ENCODE assay signal across 18 cellular contexts in genomic region chr1:212853658-212854057, GRCh38. TPM values are rescaled to one million over a fixed set of nuclear protein-coding genes. Genes with fewer than 3 reads are reported as not detected.
A peak's percentile ranks its signal among the peaks of the same experiment; 100 is the strongest.
DNase-seq lines count a peak whose midpoint lies in the region; ATAC-seq and TF ChIP-seq lines count a peak whose summit lies in the region.
"Had no signal": no experiment of that assay in that cellular context is flagged by ENCODE, and none has a peak within 500 bp of the region (broad histone marks: within the 10 kb centered on the region; RNA-seq: fewer than 3 reads in every experiment).

No MANE protein-coding gene starts in this region.

- DNase-seq in NCI-H1105 treated with DMSO at 0.1 percent for 48 hours (lab: John Stamatoyannopoulos, UW), result peak; percentile 2
- no peak for DNase-seq in NCI-H1105 (lab: John Stamatoyannopoulos, UW)
- DNase-seq in colonic mucosa, result peak; percentile 77
- peak; percentile 88 for DNase-seq in mucosa of gallbladder (ENCODE audit: low spot score)
- no peak for DNase-seq in NCI-H2196 treated with DMSO at 0.1 percent for 48 hours (lab: John Stamatoyannopoulos, UW; ENCODE audit: unreplicated experiment)
- DNase-seq in activated CD4-positive, alpha-beta T cell treated with anti-CD3 and anti-CD28 coated beads for 48 hours, result no peak
- DNase-seq in RPMI8226, result no peak
- DNase-seq: 8988T, C1 segment of cervical spinal cord, COR-L47, KBM-7, NCI-H1092 treated with DMSO at 0.1 percent for 48 hours, NCI-H187 treated with DMSO at 0.1 percent for 48 hours, NCI-H524 treated with DMSO at 0.1 percent for 48 hours had no signal

- TF ChIP-seq CTCF in colonic mucosa (IDR thresholded peaks at IDR 0.05), result no peak

- no peaks in the 10 kb centered on the region for H3K27me3 ChIP-seq in colonic mucosa

- H3K9me3 ChIP-seq in colonic mucosa, result no peaks in the 10 kb centered on the region

- intact Hi-C loops in colonic mucosa (cut with DNase I), result no loop called here

- no peak overlapping the region for H3K9ac ChIP-seq in colonic mucosa (ENCODE audit: low read depth in 2 of 2, low read length in 2 of 2)

- H3K36me3 ChIP-seq in colonic mucosa, result no peaks in the 10 kb centered on the region

- H3K4me3 ChIP-seq in colonic mucosa, result no peak overlapping the region

- no peak for ATAC-seq in HG02588 (IDR thresholded peaks at IDR 0.05; ENCODE audit: unreplicated experiment)
- ATAC-seq: HCT116 had no signal

- peaks cover 7% of the 10 kb centered on the region for H3K4me1 ChIP-seq in colonic mucosa

- no peak overlapping the region for H3K27ac ChIP-seq in colonic mucosa

RNA-seq across cellular contexts. Expression of gene FLVCR1, which starts 4.4 kb away (rescaled TPM):
- total RNA-seq in colonic mucosa (10 to 100 TPM in 1 of 2 donors, 1 to 10 TPM in 1; 8.8 to 12.6 TPM), mucosa of gallbladder (9.4 TPM)

RNA-seq across cellular contexts. Expression of gene SPATA45, which starts 6.2 kb away (rescaled TPM):
- total RNA-seq in colonic mucosa, result not detected
- total RNA-seq in mucosa of gallbladder, result 0.60 TPM
- total RNA-seq: HT1080, MCF 10A had no signal

Comparison
In these comparisons a context has a peak if more than half of its experiments do, and no peak if none do; other contexts are left out.
1. DNase-seq: peak in NCI-H1105 treated with DMSO at 0.1 percent for 48 hours (single experiment), colonic mucosa (single experiment) and mucosa of gallbladder (single experiment); none in NCI-H1105 (single experiment), NCI-H2196 treated with DMSO at 0.1 percent for 48 hours (single experiment), activated CD4-positive, alpha-beta T cell treated with anti-CD3 and anti-CD28 coated beads for 48 hours (single experiment) and RPMI8226 (single experiment).